15 cellular contexts compared by ENCODE assay signal in the genomic region with DNA sequence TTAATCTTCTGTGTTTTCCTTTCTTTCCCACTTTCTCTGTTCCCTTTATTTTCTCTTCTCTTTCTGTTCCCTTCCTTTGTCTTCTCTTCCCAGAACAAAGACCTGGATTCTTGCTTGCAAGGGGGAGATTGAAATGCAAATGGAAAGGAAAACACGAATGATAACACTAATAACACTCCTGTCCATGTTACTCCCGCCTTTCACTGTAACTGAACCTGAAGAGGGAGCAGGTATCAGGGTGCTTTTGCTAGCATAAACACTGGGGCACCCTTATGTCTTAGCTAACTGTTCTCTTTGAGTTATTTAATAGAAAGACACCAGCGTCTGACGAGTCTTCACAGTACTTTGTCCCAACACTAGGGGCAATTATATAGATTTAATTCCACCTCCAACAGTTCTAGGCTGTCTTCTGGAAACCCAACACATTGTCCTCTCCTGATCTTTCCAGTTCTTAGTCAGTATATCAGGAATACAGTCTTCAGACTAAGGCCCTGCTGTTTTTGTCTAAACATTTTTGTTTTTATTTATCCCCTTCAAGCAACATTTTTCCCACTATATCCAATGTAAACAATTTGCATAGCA.
"Had no signal": no experiment of that assay in that cellular context is flagged by ENCODE, and none has a peak within 500 bp of the region (broad histone marks: within the 10 kb centered on the region; RNA-seq: fewer than 3 reads in every experiment).

No MANE protein-coding gene starts in this region.

- H3K9me3 ChIP-seq: sigmoid colon, upper lobe of right lung had no signal

- H3K27ac ChIP-seq: sigmoid colon, upper lobe of right lung had no signal

- H3K4me1 ChIP-seq: upper lobe of right lung had no signal

- H3K27me3 ChIP-seq: sigmoid colon, upper lobe of right lung had no signal

- ATAC-seq: activated T-helper 17 cell treated with anti-CD3 and anti-CD28 coated beads, Interleukin-2, amount 50 U/mL, for 72 hours; left colon; naive thymus-derived CD4-positive, alpha-beta T cell; upper lobe of right lung had no signal

- H3K4me3 ChIP-seq: lung, sigmoid colon, upper lobe of right lung had no signal

- H3K36me3 ChIP-seq: sigmoid colon, upper lobe of right lung had no signal

- DNase-seq: activated CD4-positive, alpha-beta T cell treated with anti-CD3 and anti-CD28 coated beads, Interleukin-2, amount 50 U/mL, for 1 hour; activated CD4-positive, CD25-positive, alpha-beta regulatory T cell; activated naive CD4-positive, alpha-beta T cell treated with anti-CD3 and anti-CD28 coated beads for 36 hours; activated T-cell treated with anti-CD3 and anti-CD28 coated beads for 4 hours; central memory CD4-positive, alpha-beta T cell; effector memory CD4-positive, alpha-beta T cell; left colon; naive thymus-derived CD4-positive, alpha-beta T cell; occipital lobe; sigmoid colon; stimulated activated CD4-positive, alpha-beta T cell treated with anti-CD3 and anti-CD28 coated beads, Interleukin-12 subunit alpha, Interleukin-12 subunit beta, amount 100 ng/mL, for 4 hours; stimulated activated naive CD4-positive, alpha-beta T cell treated with Interleukin-2 at 50 U/mL for 16 hours; upper lobe of right lung had no signal
